ENCODE assay signal across 19 cellular contexts in genomic region chr3:4060608-4061007, GRCh38.
"Had no signal": no experiment of that assay in that cellular context is flagged by ENCODE, and none has a peak within 500 bp of the region (broad histone marks: within the 10 kb centered on the region; RNA-seq: fewer than 3 reads in every experiment).

No MANE protein-coding gene starts in this region.

- H3K79me2 ChIP-seq: hepatocyte had no signal

- FAIRE-seq: kidney had no signal

- H3K27me3 ChIP-seq: esophagus squamous epithelium, hepatocyte, neutrophil, stomach had no signal

- H3K36me3 ChIP-seq: esophagus squamous epithelium, neutrophil, stomach, thoracic aorta had no signal

- H3K27ac ChIP-seq: esophagus squamous epithelium, hepatocyte, neutrophil, psoas muscle, stomach, thoracic aorta had no signal

- H3K9me3 ChIP-seq: esophagus squamous epithelium, neutrophil, psoas muscle, stomach, thoracic aorta had no signal

- H2AFZ ChIP-seq: hepatocyte had no signal

- H3K4me1 ChIP-seq: esophagus squamous epithelium had no signal

- DNase-seq: effector memory CD4-positive, alpha-beta T cell; esophagus squamous epithelium; foreskin fibroblast; kidney; left cardiac atrium; left ventricle myocardium superior; mesenchymal stem cell; naive thymus-derived CD4-positive, alpha-beta T cell; psoas muscle; retina; stimulated activated CD4-positive, alpha-beta T cell treated with anti-CD3 and anti-CD28 coated beads, Interleukin-4, amount 100 ng/mL, for 24 hours; stomach; substantia nigra had no signal

- H3K4me3 ChIP-seq: esophagus squamous epithelium, hepatocyte, lung, psoas muscle, stomach, thoracic aorta had no signal

- ATAC-seq: naive thymus-derived CD4-positive, alpha-beta T cell; psoas muscle; sciatic nerve; stimulated activated memory B cell treated with anti-CD40 and anti-IgM and Interleukin-4, amounts not matched to agents 10 μg/mL and 1 μg/mL and 100 μg/mL, for 72 hours had no signal

- H3K4me2 ChIP-seq: hepatocyte had no signal
